Comparison of ENCODE assay signal across 8 cellular contexts in the genomic region with DNA sequence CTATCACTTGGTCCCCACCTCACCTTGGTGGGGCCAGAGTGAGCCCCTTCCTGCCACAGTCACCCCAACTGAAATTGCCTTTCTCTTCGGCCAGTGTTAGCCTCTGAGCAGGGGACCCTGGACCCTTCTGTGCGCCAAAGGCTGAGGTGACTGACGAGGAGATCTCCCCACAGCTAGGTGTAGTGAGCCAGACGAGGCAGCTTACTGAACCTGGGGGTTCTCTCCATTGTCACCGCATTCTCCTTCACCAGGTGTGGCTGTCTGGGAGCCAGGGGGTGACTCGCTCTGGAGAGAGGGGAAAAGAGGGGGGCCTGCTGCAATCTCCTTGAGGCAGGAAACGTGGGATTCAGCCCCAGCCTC. TPM values are rescaled to one million over a fixed set of nuclear protein-coding genes. Genes with fewer than 3 reads are reported as not detected.
A peak's percentile ranks its signal among the peaks of the same experiment; 100 is the strongest.
DNase-seq lines count a peak whose midpoint lies in the region; ATAC-seq and TF ChIP-seq lines count a peak whose summit lies in the region.

No MANE protein-coding gene starts in this region.

- H3K27me3 Mint-ChIP-seq in CD4-positive, CD25-positive, alpha-beta regulatory T cell: no peaks in the 10 kb centered on the region
- H3K27me3 Mint-ChIP-seq in endothelial cell (ENCODE audit: unreplicated experiment) (peaks cover 19% of the 10 kb centered on the region), neural progenitor cell (ENCODE audit: insufficient read depth, low read depth) (peaks cover 5% of the 10 kb centered on the region)

- no peaks in the 10 kb centered on the region for H3K36me3 Mint-ChIP-seq in CD4-positive, CD25-positive, alpha-beta regulatory T cell
- H3K36me3 Mint-ChIP-seq in endothelial cell (ENCODE audit: low read depth, unreplicated experiment) (peaks cover 17% of the 10 kb centered on the region), neural progenitor cell (peaks cover 4% of the 10 kb centered on the region)

- H3K27ac ChIP-seq in CD4-positive, CD25-positive, alpha-beta regulatory T cell (ENCODE audit: insufficient read depth, low read length, poor library complexity, severe bottlenecking): peak overlapping the region; percentile 89
- no peak overlapping the region for H3K27ac ChIP-seq in OCI-LY3 (ENCODE audit: low read length)
- no peak overlapping the region for H3K27ac ChIP-seq in neural progenitor cell

- TF ChIP-seq CTCF in OCI-LY3 (IDR thresholded peaks at IDR 0.05; ENCODE audit: low read depth, low read length): no peak
- no peak for TF ChIP-seq CTCF in endothelial cell (IDR thresholded peaks at IDR 0.05; ENCODE audit: unreplicated experiment)
- TF ChIP-seq CTCF in neural progenitor cell (IDR thresholded peaks at IDR 0.05): no peak

- peak overlapping the region; percentile 26 to 99 (median 99) for H3K27ac Mint-ChIP-seq in CD4-positive, CD25-positive, alpha-beta regulatory T cell
- H3K27ac Mint-ChIP-seq in endothelial cell (ENCODE audit: unreplicated experiment) (peak overlapping the region; percentile 36), neural progenitor cell (no peak overlapping the region)

- H3K9ac ChIP-seq in OCI-LY3 (ENCODE audit: low read length): peak overlapping the region; percentile 90
- peak overlapping the region; percentile 99 for H3K9ac ChIP-seq in neural progenitor cell

- ATAC-seq in CD4-positive, CD25-positive, alpha-beta regulatory T cell (ENCODE audit: low read depth in 2 of 2): no peak
- ATAC-seq in HG02852 (IDR thresholded peaks at IDR 0.05; ENCODE audit: unreplicated experiment): no peak

- H2AFZ ChIP-seq in OCI-LY3 (ENCODE audit: low read depth, low read length): no peak overlapping the region
- H2AFZ ChIP-seq in neural progenitor cell (replicated peaks): no peak overlapping the region

- no peak for DNase-seq in CD4-positive, CD25-positive, alpha-beta regulatory T cell
- DNase-seq in endothelial cell (ENCODE audit: low spot score): no peak
- no peak for DNase-seq in neural progenitor cell (ENCODE audit: low spot score)
- no peak for DNase-seq in KG1 (lab: John Stamatoyannopoulos, UW)
- DNase-seq in NCI-H2227 treated with DMSO at 0.1 percent for 48 hours (lab: John Stamatoyannopoulos, UW): no peak
- DNase-seq in NCI-H345 (lab: John Stamatoyannopoulos, UW): no peak

- peaks cover 12% of the 10 kb centered on the region for H3K36me3 ChIP-seq in CD4-positive, CD25-positive, alpha-beta regulatory T cell (ENCODE audit: control insufficient read depth, insufficient read depth, low read length)
- H3K36me3 ChIP-seq in OCI-LY3 (replicated peaks; ENCODE audit: low read depth, low read length) (peaks cover 37% of the 10 kb centered on the region), neural progenitor cell (no peaks in the 10 kb centered on the region)

- H3K9me3 Mint-ChIP-seq in CD4-positive, CD25-positive, alpha-beta regulatory T cell: no peaks in the 10 kb centered on the region
- H3K9me3 Mint-ChIP-seq in endothelial cell (ENCODE audit: unreplicated experiment) (no peaks in the 10 kb centered on the region), neural progenitor cell (no peaks in the 10 kb centered on the region)

- H3K79me2 ChIP-seq in OCI-LY3 (ENCODE audit: low read length): peaks cover 51% of the 10 kb centered on the region
- H3K79me2 ChIP-seq in neural progenitor cell (ENCODE audit: low read depth): peaks cover 50% of the 10 kb centered on the region

- peaks cover 26% of the 10 kb centered on the region for H3F3A ChIP-seq in neural progenitor cell (ENCODE audit: low read depth)

- H3K4me2 ChIP-seq in OCI-LY3 (ENCODE audit: low read length) (peak overlapping the region; percentile 97), neural progenitor cell (peak overlapping the region; percentile 99)

- peaks cover 15% of the 10 kb centered on the region for H4K20me1 ChIP-seq in OCI-LY3 (ENCODE audit: insufficient read depth, low read length)
- H4K20me1 ChIP-seq in neural progenitor cell (ENCODE audit: low read depth): peaks cover 23% of the 10 kb centered on the region

- H3K9me3 ChIP-seq in CD4-positive, CD25-positive, alpha-beta regulatory T cell (ENCODE audit: control insufficient read depth in 2 of 2, low read length in 2 of 2): no peaks in the 10 kb centered on the region
- H3K9me3 ChIP-seq in OCI-LY3 (ENCODE audit: insufficient read depth, low read length) (no peaks in the 10 kb centered on the region), neural progenitor cell (ENCODE audit: low read depth) (no peaks in the 10 kb centered on the region)

- peak overlapping the region; percentile 96 to 99 (median 98) for H3K4me3 Mint-ChIP-seq in CD4-positive, CD25-positive, alpha-beta regulatory T cell
- H3K4me3 Mint-ChIP-seq in endothelial cell (ENCODE audit: unreplicated experiment) (peak overlapping the region; percentile 100), neural progenitor cell (peak overlapping the region; percentile 96)

- H3K4me1 ChIP-seq in CD4-positive, CD25-positive, alpha-beta regulatory T cell (ENCODE audit: control insufficient read depth, insufficient read depth, low read length, poor library complexity, severe bottlenecking): peaks cover 35% of the 10 kb centered on the region
- H3K4me1 ChIP-seq in OCI-LY3 (ENCODE audit: low read length): peaks cover 23% of the 10 kb centered on the region
- H3K4me1 ChIP-seq in neural progenitor cell: peaks cover 15% of the 10 kb centered on the region

- peak overlapping the region; percentile 84 for H3K4me3 ChIP-seq in CD4-positive, CD25-positive, alpha-beta regulatory T cell (ENCODE audit: low read depth, low read length)
- H3K4me3 ChIP-seq in OCI-LY3 (ENCODE audit: low read length) (peak overlapping the region; percentile 91), neural progenitor cell (peak overlapping the region; percentile 96)

- peaks cover 3 to 41% (median 18%) of the 10 kb centered on the region in 4 donors for H3K4me1 Mint-ChIP-seq in CD4-positive, CD25-positive, alpha-beta regulatory T cell
- H3K4me1 Mint-ChIP-seq in endothelial cell (ENCODE audit: unreplicated experiment) (peaks cover 31% of the 10 kb centered on the region), neural progenitor cell (peaks cover 19% of the 10 kb centered on the region)

- H3K27me3 ChIP-seq in CD4-positive, CD25-positive, alpha-beta regulatory T cell (ENCODE audit: control insufficient read depth, insufficient read depth, low read length): no peaks in the 10 kb centered on the region
- H3K27me3 ChIP-seq in OCI-LY3 (ENCODE audit: low read depth, low read length): no peaks in the 10 kb centered on the region
- no peaks in the 10 kb centered on the region for H3K27me3 ChIP-seq in neural progenitor cell

RNA-seq across cellular contexts. Expression of a gene that starts 1.3 kb away (rescaled TPM):
- total RNA-seq in CD4-positive, CD25-positive, alpha-beta regulatory T cell: 2,201 TPM
- 1,000 to 10,000 TPM; 1,925 to 3,295 (median 2,756) TPM for polyA plus RNA-seq in CD4-positive, CD25-positive, alpha-beta regulatory T cell
- 1,732 TPM for total RNA-seq in endothelial cell (ENCODE audit: unreplicated experiment)
- 296 and 550 TPM in 2 replicates for total RNA-seq in neural progenitor cell (ENCODE audit: low replicate concordance)

RNA-seq across cellular contexts. Expression of a gene that starts 1.4 kb away (rescaled TPM):
- 27.4 TPM for total RNA-seq in CD4-positive, CD25-positive, alpha-beta regulatory T cell
- 100 to 1,000 TPM; 130 to 181 (median 149) TPM for polyA plus RNA-seq in CD4-positive, CD25-positive, alpha-beta regulatory T cell
- 39.9 TPM for total RNA-seq in endothelial cell (ENCODE audit: unreplicated experiment)
- total RNA-seq in neural progenitor cell (ENCODE audit: low replicate concordance): 21.0 and 54.1 TPM in 2 replicates

RNA-seq across cellular contexts. Expression of a gene that starts 14.5 kb away (rescaled TPM):
- 27.0 TPM for total RNA-seq in CD4-positive, CD25-positive, alpha-beta regulatory T cell
- polyA plus RNA-seq in CD4-positive, CD25-positive, alpha-beta regulatory T cell: 10 to 100 TPM; 42.4 to 63.7 (median 60.0) TPM
- total RNA-seq in endothelial cell (ENCODE audit: unreplicated experiment) (111 TPM), neural progenitor cell (ENCODE audit: low replicate concordance) (22.4 and 52.5 TPM in 2 replicates)

RNA-seq across cellular contexts. Expression of a gene that starts 20.4 kb away (rescaled TPM):
- 4.4 TPM for total RNA-seq in CD4-positive, CD25-positive, alpha-beta regulatory T cell
- polyA plus RNA-seq in CD4-positive, CD25-positive, alpha-beta regulatory T cell: 1 to 10 TPM in 2 of 4 donors, under 1 TPM in 2; 0.40 to 2.1 (median 1.0) TPM
- total RNA-seq in endothelial cell (ENCODE audit: unreplicated experiment) (109 TPM), neural progenitor cell (ENCODE audit: low replicate concordance) (1.9 TPM in 1 of 2 replicates, not detected in the other)

RNA-seq across cellular contexts. Expression of a gene that starts 41.3 kb away (rescaled TPM):
- not detected for total RNA-seq in CD4-positive, CD25-positive, alpha-beta regulatory T cell
- polyA plus RNA-seq in CD4-positive, CD25-positive, alpha-beta regulatory T cell: not detected
- total RNA-seq in endothelial cell (ENCODE audit: unreplicated experiment) (14.3 TPM), neural progenitor cell (ENCODE audit: low replicate concordance) (1.9 TPM in 1 of 2 replicates, not detected in the other)
